In the genomic region with DNA sequence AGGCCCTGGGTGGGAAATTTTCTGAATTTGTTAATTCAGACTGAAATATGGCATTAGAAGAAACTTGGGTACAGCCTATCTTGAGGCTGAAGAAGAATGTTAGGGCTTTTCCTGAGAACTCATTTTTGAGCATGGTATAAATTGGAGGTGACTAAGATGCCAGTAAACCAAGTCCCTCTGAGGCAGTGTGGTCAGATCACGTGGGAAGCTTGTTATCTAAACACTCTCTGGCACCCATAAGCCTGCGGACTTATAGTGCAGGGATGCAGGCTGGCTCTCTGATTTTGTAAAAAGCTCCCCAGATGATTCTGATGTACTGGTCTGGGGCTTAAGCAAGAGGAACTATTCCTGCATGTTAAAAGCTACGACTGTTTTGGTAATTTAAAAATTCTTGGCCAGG, we compare ENCODE assay signal across 8 cellular contexts. TPM values are rescaled to one million over a fixed set of nuclear protein-coding genes. Genes with fewer than 3 reads are reported as not detected.
A peak's percentile ranks its signal among the peaks of the same experiment; 100 is the strongest.
DNase-seq lines count a peak whose midpoint lies in the region; ATAC-seq and TF ChIP-seq lines count a peak whose summit lies in the region.

No MANE protein-coding gene starts in this region.

- H3K27ac Mint-ChIP-seq in naive B cell = peak overlapping the region; percentile 92 to 99 (median 97)

- peaks cover 10% of the 10 kb centered on the region; the same call in 1 of the 2 replicates for H4K20me1 ChIP-seq in DOHH2 (ENCODE audit: control insufficient read depth, insufficient read depth, low read depth, low read length)
- no peaks in the 10 kb centered on the region for H4K20me1 ChIP-seq in IMR-90 (ENCODE audit: insufficient read depth, low read length)

- BruUV-seq in IMR-90 (replicated peaks; lab: Mats Ljungman, UMichigan) = no TSS peak

- H3K4me1 ChIP-seq in DOHH2 (ENCODE audit: control insufficient read depth, low read length) = peaks cover 78% of the 10 kb centered on the region
- H3K4me1 ChIP-seq in IMR-90 (ENCODE audit: control insufficient read depth, insufficient read depth, low read length) = peaks cover 15% of the 10 kb centered on the region

- no peak overlapping the region for H2BK15ac ChIP-seq in IMR-90 (ENCODE audit: low read depth, low read length)

- intact Hi-C loops in IMR-90 (cut with micrococcal nuclease) = no loop called here

- no peak overlapping the region for H4K8ac ChIP-seq in IMR-90 (ENCODE audit: low read depth in 2 of 2, low read length in 2 of 2)

- peaks cover 95% of the 10 kb centered on the region for H3K79me2 ChIP-seq in DOHH2 (ENCODE audit: control insufficient read depth, low read length)

- H2BK5ac ChIP-seq in IMR-90 (ENCODE audit: low read depth, low read length, poor library complexity, severe bottlenecking) = no peak overlapping the region

- H3K23ac ChIP-seq in IMR-90 (ENCODE audit: low read depth, low read length) = no peak overlapping the region

- H3K4me3 ChIP-seq in DOHH2 (ENCODE audit: low read length) = peak overlapping the region; percentile 53; the same call in 1 of the 2 replicates
- H3K4me3 ChIP-seq in IMR-90 (ENCODE audit: insufficient read depth, low read depth, low read length) = no peak overlapping the region
- H3K4me3 ChIP-seq in astrocyte of the cerebellum (ENCODE audit: low read depth, low read length) = no peak overlapping the region

- H3K4ac ChIP-seq in IMR-90 (ENCODE audit: low read depth, low read length) = no peak overlapping the region

- no peak overlapping the region for H2AFZ ChIP-seq in IMR-90 (replicated peaks; ENCODE audit: low read length, poor library complexity)

- no peak overlapping the region for H2AK5ac ChIP-seq in IMR-90 (ENCODE audit: low read depth, low read length)

- no peaks in the 10 kb centered on the region for H3K9me3 ChIP-seq in DOHH2 (ENCODE audit: control insufficient read depth, insufficient read depth, low read length)
- H3K9me3 ChIP-seq in IMR-90 (ENCODE audit: control insufficient read depth, insufficient read depth, low read length) = no peaks in the 10 kb centered on the region

- H3K9me2 ChIP-seq in DOHH2 (replicated peaks; ENCODE audit: control insufficient read depth, low read length) = no peaks in the 10 kb centered on the region

- in situ Hi-C loops in IMR-90 (cut with MboI; ENCODE audit: low sequenced_read_pairs) (no loop called here), astrocyte of the cerebellum (cut with HindIII; ENCODE audit: low sequenced_read_pairs) (no loop called here)

- no peak overlapping the region for H2BK20ac ChIP-seq in IMR-90 (ENCODE audit: low read depth, low read length)

- H3K14ac ChIP-seq in IMR-90 (replicated peaks; ENCODE audit: low read depth, low read length) = no peak overlapping the region

- no peak overlapping the region for H4K91ac ChIP-seq in IMR-90 (ENCODE audit: insufficient read depth, low read depth, low read length)

- H3K56ac ChIP-seq in IMR-90 (ENCODE audit: extremely low read depth, insufficient read depth, low read length) = no peak overlapping the region

- peaks cover 9 to 19% of the 10 kb centered on the region in 2 donors for H3K36me3 Mint-ChIP-seq in naive B cell

- H3K4me3 Mint-ChIP-seq in naive B cell = no peak overlapping the region

- no peak overlapping the region for H3K9ac ChIP-seq in IMR-90 (ENCODE audit: low read depth, low read length)

- WGBS in IMR-90 (ENCODE audit: extremely low coverage in 2 of 2, insufficient read length in 1 of 2), 2 experiments = 88% methylated on average over 1 of the region's 3 CpGs; no CpG with 5 or more reads in 1 of the 2 experiments

- no peak overlapping the region for H2BK120ac ChIP-seq in IMR-90 (ENCODE audit: low read depth, low read length)

- POLR2A ChIA-PET in IMR-90 (lab: Charles Lee; ENCODE audit: unreplicated experiment) = no interaction called here

- no peak for TF ChIP-seq RAD21 in IMR-90 (IDR thresholded peaks at IDR 0.05; ENCODE audit: low read length)

- no peak overlapping the region for H2AK9ac ChIP-seq in IMR-90 (replicated peaks; ENCODE audit: low read depth, low read length, poor library complexity)

- peaks cover 43 to 52% of the 10 kb centered on the region in 2 experiments for H3K79me1 ChIP-seq in IMR-90 (ENCODE audit: low read depth in 1 of 2, low read length in 2 of 2)

- TF ChIP-seq POLR2A in IMR-90 (IDR thresholded peaks at IDR 0.05; ENCODE audit: low read depth, low read length) = no peak

- H3K4me2 ChIP-seq in DOHH2 (ENCODE audit: low read length) (peak overlapping the region; percentile 70), IMR-90 (ENCODE audit: low read depth, low read length) (no peak overlapping the region)

- H3K18ac ChIP-seq in IMR-90 (ENCODE audit: low read depth, low read length) = no peak overlapping the region

- dilution Hi-C loops in IMR-90 (cut with HindIII; ENCODE audit: low sequenced_read_pairs, unreplicated experiment) = no loop called here

- no peaks in the 10 kb centered on the region for H3K27me3 ChIP-seq in DOHH2 (ENCODE audit: control insufficient read depth, low read length)
- H3K27me3 ChIP-seq in IMR-90 (ENCODE audit: control insufficient read depth, insufficient read depth, low read length) = no peaks in the 10 kb centered on the region

- H3K27me3 Mint-ChIP-seq in naive B cell = no peaks in the 10 kb centered on the region

- CTCF ChIA-PET in IMR-90 (lab: Yijun Ruan, JAX) = no interaction called here

- peaks cover 37 to 70% (median 40%) of the 10 kb centered on the region in 3 donors for H3K4me1 Mint-ChIP-seq in naive B cell

- no peak overlapping the region for H4K5ac ChIP-seq in IMR-90 (ENCODE audit: low read depth, low read length)

- peaks cover 77% of the 10 kb centered on the region for H3K36me3 ChIP-seq in DOHH2 (ENCODE audit: control insufficient read depth, low read length)
- peaks cover 5% of the 10 kb centered on the region for H3K36me3 ChIP-seq in IMR-90 (ENCODE audit: control insufficient read depth, insufficient read depth, low read length)

- peak; percentile 77 for ATAC-seq in IMR-90 (ENCODE audit: low read depth)
- no peak for ATAC-seq in naive B cell (ENCODE audit: low read depth in 2 of 2)

- TF ChIP-seq CTCF in DOHH2 (IDR thresholded peaks at IDR 0.05; ENCODE audit: low read depth, low read length, poor library complexity, severe bottlenecking) (no peak), IMR-90 (conservative IDR thresholded peaks at IDR 0.05; ENCODE audit: low read depth, low read length) (no peak), astrocyte of the cerebellum (IDR thresholded peaks at IDR 0.05; ENCODE audit: low read depth, low read length, missing control alignments) (no peak)

- peaks cover 13% of the 10 kb centered on the region for H3K9me1 ChIP-seq in IMR-90 (ENCODE audit: insufficient read depth, low read length)

- peaks cover 0 to 2% (median 0%) of the 10 kb centered on the region in 7 donors for H3K9me3 Mint-ChIP-seq in naive B cell

- H3K27ac ChIP-seq in DOHH2 (ENCODE audit: low read depth, low read length) (peak overlapping the region; percentile 84), IMR-90 (ENCODE audit: insufficient read depth, low read length) (no peak overlapping the region)

- peaks cover 16% of the 10 kb centered on the region for H3F3A ChIP-seq in DOHH2 (ENCODE audit: control insufficient read depth, insufficient read depth)

- DNase-seq in IMR-90 (peak; percentile 82), astrocyte of the cerebellum (ENCODE audit: low read depth) (peak; percentile 24), naive B cell (no peak), NCI-H146 treated with DMSO at 0.1 percent for 48 hours (lab: John Stamatoyannopoulos, UW; ENCODE audit: unreplicated experiment) (no peak), NCI-H510A (lab: John Stamatoyannopoulos, UW) (no peak), DMS53 treated with DMSO at 0.1 percent for 48 hours (lab: John Stamatoyannopoulos, UW; ENCODE audit: unreplicated experiment) (no peak), NCI-H2029 treated with DMSO at 0.1 percent for 48 hours (lab: John Stamatoyannopoulos, UW) (no peak)

TF ChIP-seq in IMR-90, 13 proteins besides CTCF, POLR2A, EP300 and RAD21:
- TF ChIP-seq FOS (IDR thresholded peaks at IDR 0.05; ENCODE audit: low read depth, low read length) (peak; percentile 11; the same call in 1 of the 2 replicates), RCOR1 (IDR thresholded peaks at IDR 0.05; ENCODE audit: insufficient replicate concordance, low read length) (no peak), MAZ (IDR thresholded peaks at IDR 0.05; ENCODE audit: borderline replicate concordance, low read depth, low read length) (no peak), NFE2L2 (IDR thresholded peaks at IDR 0.05; ENCODE audit: low read depth, low read length) (no peak), BHLHE40 (IDR thresholded peaks at IDR 0.05; ENCODE audit: low read depth, low read length) (peak; percentile 57; the same call in 1 of the 2 replicates)
- TF ChIP-seq, protein P1, sequence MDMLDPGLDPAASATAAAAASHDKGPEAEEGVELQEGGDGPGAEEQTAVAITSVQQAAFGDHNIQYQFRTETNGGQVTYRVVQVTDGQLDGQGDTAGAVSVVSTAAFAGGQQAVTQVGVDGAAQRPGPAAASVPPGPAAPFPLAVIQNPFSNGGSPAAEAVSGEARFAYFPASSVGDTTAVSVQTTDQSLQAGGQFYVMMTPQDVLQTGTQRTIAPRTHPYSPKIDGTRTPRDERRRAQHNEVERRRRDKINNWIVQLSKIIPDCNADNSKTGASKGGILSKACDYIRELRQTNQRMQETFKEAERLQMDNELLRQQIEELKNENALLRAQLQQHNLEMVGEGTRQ (IDR thresholded peaks at IDR 0.05; ENCODE audit: low read depth, low read length) = peak; percentile 88

RNA-seq across cellular contexts. Expression of gene MTMR12, which starts 34.3 kb away (rescaled TPM):
- total RNA-seq in IMR-90 (2012; rRNA removed) = 20.3 and 21.3 TPM in 2 replicates
- polyA plus RNA-seq in IMR-90 (2012; rRNA removed) = 10.2 and 11.1 TPM in 2 replicates
- polyA plus RNA-seq in IMR-90 (2012; cell fraction: cytosol; rRNA removed) = 4.4 and 5.4 TPM in 2 replicates
- polyA plus RNA-seq in IMR-90 (2012; cell fraction: nucleus; rRNA removed; ENCODE audit: low replicate concordance) = 4.1 and 12.2 TPM in 2 replicates
- 10 to 100 TPM; 16.9 to 32.1 (median 20.5) TPM for polyA plus RNA-seq in naive B cell (ENCODE audit: low read depth in 6 of 6)

Comparison
In these comparisons a context has a peak if more than half of its experiments do, and no peak if none do; other contexts are left out.
1. DNase-seq: peak in IMR-90 (single experiment) and astrocyte of the cerebellum (single experiment); none in naive B cell (single experiment), NCI-H146 treated with DMSO at 0.1 percent for 48 hours (single experiment), NCI-H510A (single experiment), DMS53 treated with DMSO at 0.1 percent for 48 hours (single experiment) and NCI-H2029 treated with DMSO at 0.1 percent for 48 hours (single experiment).